In genomic region chr6:146876271-146877151, GRCh38 we compare ENCODE assay signal across 10 cellular contexts.
DNase-seq lines count a peak whose midpoint lies in the region; ATAC-seq, FAIRE-seq and TF ChIP-seq lines count a peak whose summit lies in the region.
"Had no signal": no experiment of that assay in that cellular context is flagged by ENCODE, and none has a peak within 500 bp of the region (broad histone marks: within the 10 kb centered on the region; RNA-seq: fewer than 3 reads in every experiment).

No MANE protein-coding gene starts in this region.

- peak overlapping the region; percentile 96 for H3K27ac ChIP-seq in K562 (ENCODE audit: extremely low read depth, low read depth, low read length)
- H3K27ac ChIP-seq in small intestine (ENCODE audit: low read depth in 1 of 2, low read length in 1 of 2): no peak overlapping the region

- H3K79me2 ChIP-seq in K562 (ENCODE audit: control insufficient read depth, insufficient read depth, low read length): peaks cover 10% of the 10 kb centered on the region; the same call in 1 of the 3 replicates

- TF ChIP-seq EP300 in K562 (IDR thresholded peaks at IDR 0.05; ENCODE audit: low read length): peak; percentile 100

- no peaks in the 10 kb centered on the region for H3K9me3 ChIP-seq in K562 (replicated peaks; ENCODE audit: control insufficient read depth, insufficient read depth, low read depth, low read length)
- H3K9me3 ChIP-seq in small intestine (ENCODE audit: control insufficient read depth, low read depth): no peaks in the 10 kb centered on the region

- H4K20me1 ChIP-seq in K562 (replicated peaks; ENCODE audit: control insufficient read depth, insufficient read depth, low read length): no peaks in the 10 kb centered on the region

- H3K4me1 ChIP-seq in K562 (replicated peaks in 1 of 2; ENCODE audit: control insufficient read depth in 2 of 2, insufficient read depth in 2 of 2, low read length in 2 of 2) (peaks cover 36 to 68% of the 10 kb centered on the region in 2 experiments), small intestine (ENCODE audit: control insufficient read depth in 2 of 2, insufficient read depth in 1 of 2, low read depth in 1 of 2, low read length in 1 of 2) (peaks cover 0 to 3% of the 10 kb centered on the region in 2 donors)

- H3K4me2 ChIP-seq in K562 (ENCODE audit: insufficient read depth, low read length): peak overlapping the region; percentile 69

- H3K27me3 ChIP-seq in K562 (ENCODE audit: control insufficient read depth in 2 of 2, insufficient read depth in 2 of 2, low read length in 2 of 2) (no peaks in the 10 kb centered on the region), small intestine (ENCODE audit: control insufficient read depth in 2 of 2, insufficient read depth in 2 of 2, low read length in 2 of 2) (no peaks in the 10 kb centered on the region)

- FAIRE-seq in K562 (lab: Jason Lieb, UNC) (peak; percentile 98), small intestine (lab: Jason Lieb, UNC) (no peak)
- FAIRE-seq: HTR-8/SVneo had no signal

- H3K36me3 ChIP-seq in K562 (ENCODE audit: control insufficient read depth, insufficient read depth, low read length) (no peaks in the 10 kb centered on the region), small intestine (ENCODE audit: control insufficient read depth in 2 of 2, insufficient read depth in 2 of 2, low read length in 2 of 2) (no peaks in the 10 kb centered on the region)

- intact Hi-C loops in K562 (cut with micrococcal nuclease): loop anchor here (1.0 to 2.0 kb wide), 5 partner anchors 8 to 326 kb away; no protein-coding TSS in a partner anchor

- WGBS in K562 (ENCODE audit: insufficient coverage, low coverage, missing lambda C conversion rate): 0% methylated on average over 9 of the region's 9 CpGs
- WGBS in small intestine, 3 donors: 65 to 74% (median 67%) methylated on average over 9 of the region's 9 CpGs

- peak; percentile 7 to 38; a peak in 3 of 4 replicates for TF ChIP-seq RAD21 in K562 (CRISPR knock-in tag; conservative IDR thresholded peaks at IDR 0.05 in 1 of 2, IDR thresholded peaks at IDR 0.05 in 1 of 2)

- ATAC-seq in GM19397 (IDR thresholded peaks at IDR 0.05; ENCODE audit: unreplicated experiment) (peak; percentile 45), K562 (peak; percentile 88)

- H3K9me1 ChIP-seq in K562 (ENCODE audit: control insufficient read depth, insufficient read depth, low read length): no peaks in the 10 kb centered on the region

- H3K4me3 ChIP-seq in K562 (no peak overlapping the region), small intestine (ENCODE audit: low read depth in 1 of 2, low read length in 2 of 2) (no peak overlapping the region)

- BruUV-seq in K562 (replicated peaks; lab: Mats Ljungman, UMichigan): no TSS peak

- POLR2A ChIA-PET in K562 (lab: Yijun Ruan, JAX): interaction anchor here (1.0 to 3.9 kb wide), 4 partner anchors 9 to 342 kb away, joined by 3 to 13 read pairs (median 7); no protein-coding TSS in a partner anchor

- H2AFZ ChIP-seq in K562 (ENCODE audit: low read depth, low read length): peak overlapping the region; percentile 36

- H3K9ac ChIP-seq in K562 (ENCODE audit: insufficient read depth in 1 of 2, low read depth in 2 of 2, low read length in 2 of 2): peak overlapping the region in 1 of 2 experiments; percentile 72; a peak in 2 of 4 replicates

- in situ Hi-C loops in K562 (cut with MboI): loop anchor here (25.0 kb wide), 1 partner anchor 336 kb away; the partner anchor contains the start of gene STXBP5

- peak; percentile 99 for DNase-seq in MV-4-11 (lab: John Stamatoyannopoulos, UW)
- DNase-seq in K562 (ENCODE audit: extremely low read depth in 1 of 4, low spot score in 3 of 4): peak; percentile 79 to 98 (median 84)
- peak; percentile 30 for DNase-seq in small intestine
- DNase-seq in germinal center (ENCODE audit: low spot score): no peak
- DNase-seq in kidney glomerular epithelial cell (lab: John Stamatoyannopoulos, UW): no peak
- DNase-seq in activated effector memory CD4-positive, alpha-beta T cell treated with Interleukin-2 at 50 U/mL for 16 hours: no peak
- DNase-seq: activated CD4-positive, CD25-positive, alpha-beta regulatory T cell treated with anti-CD3 and anti-CD28 coated beads, Interleukin-2, amount 50 U/mL, for 72 hours; caudate nucleus had no signal

- no peak for TF ChIP-seq POLR2A in K562 (conservative IDR thresholded peaks at IDR 0.05)

- 0 out of 6 replicates have a peak, but pooled peaks of 1 of the 3 experiments have one; percentile 1 for TF ChIP-seq CTCF in K562 (IDR thresholded peaks at IDR 0.05 in 2 of 3, conservative IDR thresholded peaks at IDR 0.05 in 1 of 3; ENCODE audit: insufficient read depth in 2 of 3, low read depth in 1 of 3, low read length in 3 of 3)

- CTCF ChIA-PET in K562 (lab: Yijun Ruan, JAX; ENCODE audit: low intra/inter-chr PET ratio): no interaction called here

TF ChIP-seq in K562, 482 proteins besides CTCF, POLR2A, EP300 and RAD21 (continues in another document):
- TF ChIP-seq KDM1A (IDR thresholded peaks at IDR 0.05) (peak; percentile 98 to 99), HLTF (IDR thresholded peaks at IDR 0.05) (0 out of 2 replicates have a peak, but pooled peaks have one; percentile 44), MAX (CRISPR knock-in tag; IDR thresholded peaks at IDR 0.05) (peak; percentile 54; the same call in 1 of the 2 replicates), MAFG (tag; conservative IDR thresholded peaks at IDR 0.05) (peak; percentile 88), ARID3A (IDR thresholded peaks at IDR 0.05; ENCODE audit: borderline replicate concordance, low read depth, low read length) (peak; percentile 98), MAFK (IDR thresholded peaks at IDR 0.05; ENCODE audit: low read length) (peak; percentile 78)

Comparison
In these comparisons a context has a peak if more than half of its experiments do, and no peak if none do; other contexts are left out.
1. DNase-seq: peak in MV-4-11 (single experiment), K562 (4 of 4) and small intestine (single experiment); none in germinal center (single experiment), kidney glomerular epithelial cell (single experiment) and activated effector memory CD4-positive, alpha-beta T cell treated with Interleukin-2 at 50 U/mL for 16 hours (single experiment).